15 cellular contexts compared by ENCODE assay signal in genomic region chr1:30008372-30008997, GRCh38.
A peak's percentile ranks its signal among the peaks of the same experiment; 100 is the strongest.
DNase-seq lines count a peak whose midpoint lies in the region; ATAC-seq and TF ChIP-seq lines count a peak whose summit lies in the region.
"Had no signal": no experiment of that assay in that cellular context is flagged by ENCODE, and none has a peak within 500 bp of the region (broad histone marks: within the 10 kb centered on the region; RNA-seq: fewer than 3 reads in every experiment).

No MANE protein-coding gene starts in this region.

- H4K20me1 ChIP-seq in H9 (ENCODE audit: control insufficient read depth, insufficient read depth, insufficient read length), result no peaks in the 10 kb centered on the region

- H3K36me3 ChIP-seq in endodermal cell (ENCODE audit: control insufficient read depth, insufficient read depth, low read length) (no peaks in the 10 kb centered on the region), neuronal stem cell (replicated peaks in 1 of 2; ENCODE audit: control insufficient read depth in 2 of 2, insufficient read depth in 2 of 2, low read length in 2 of 2) (no peaks in the 10 kb centered on the region)

- H3K27me3 ChIP-seq in H9 (ENCODE audit: insufficient read depth, low read length) (no peaks in the 10 kb centered on the region), endodermal cell (ENCODE audit: control insufficient read depth, insufficient read depth, low read length, poor library complexity, severe bottlenecking) (no peaks in the 10 kb centered on the region), neuronal stem cell (ENCODE audit: control insufficient read depth in 3 of 3, insufficient read depth in 3 of 3, low read depth in 1 of 3, low read length in 3 of 3) (no peaks in the 10 kb centered on the region)

- H3K4me1 Mint-ChIP-seq in H9 (peaks cover 22 to 25% of the 10 kb centered on the region in 2 experiments), endodermal cell (peaks cover 21% of the 10 kb centered on the region)

- no peak for ATAC-seq in HG02870 (IDR thresholded peaks at IDR 0.05; ENCODE audit: unreplicated experiment)

- H4K5ac ChIP-seq in H9 (ENCODE audit: insufficient read length, low read depth, low read length), result no peak overlapping the region

- no peaks in the 10 kb centered on the region for H3K79me1 ChIP-seq in H9 (ENCODE audit: insufficient read depth, low read depth, low read length, poor library complexity, severe bottlenecking)
- no peaks in the 10 kb centered on the region for H3K79me1 ChIP-seq in neuronal stem cell (ENCODE audit: low read depth, low read length)

- H2BK12ac ChIP-seq in H9 (ENCODE audit: insufficient read length, low read depth, low read length) (no peak overlapping the region), neuronal stem cell (ENCODE audit: low read length) (peak overlapping the region; percentile 60)

- H3K4me3 Mint-ChIP-seq in H9, result no peak overlapping the region; a peak in 1 of 5 replicates
- no peak overlapping the region for H3K4me3 Mint-ChIP-seq in endodermal cell
- H3K4me3 Mint-ChIP-seq: CD8-positive, alpha-beta memory T cell had no signal

- H3K36me3 Mint-ChIP-seq in H9 (ENCODE audit: insufficient read depth in 1 of 3, low read depth in 3 of 3) (peaks cover 0 to 10% (median 0%) of the 10 kb centered on the region in 3 experiments; a peak in 4 of 7 replicates), endodermal cell (ENCODE audit: low read depth) (no peaks in the 10 kb centered on the region)
- H3K36me3 Mint-ChIP-seq: CD8-positive, alpha-beta memory T cell had no signal

- H2AK5ac ChIP-seq in H9 (ENCODE audit: insufficient read length, low read length), result no peak overlapping the region
- no peak overlapping the region for H2AK5ac ChIP-seq in neuronal stem cell (ENCODE audit: low read depth, low read length)

- H3K23me2 ChIP-seq in H9 (ENCODE audit: insufficient read length, low read depth, low read length, poor library complexity, severe bottlenecking), result no peaks in the 10 kb centered on the region

- no peak overlapping the region for H3K4me2 ChIP-seq in H9 (ENCODE audit: insufficient read depth, insufficient read length, low read length)
- no peak overlapping the region for H3K4me2 ChIP-seq in neuronal stem cell (ENCODE audit: insufficient read depth, low read length, poor library complexity, severe bottlenecking)
- H3K4me2 ChIP-seq: KMS-11 had no signal

- H3K9me3 ChIP-seq in H9 (ENCODE audit: control insufficient read depth, low read depth, low read length) (no peaks in the 10 kb centered on the region), endodermal cell (ENCODE audit: control insufficient read depth, low read length) (no peaks in the 10 kb centered on the region), neuronal stem cell (replicated peaks in 1 of 2; ENCODE audit: control insufficient read depth in 2 of 2, insufficient read depth in 1 of 2, low read depth in 1 of 2, low read length in 2 of 2) (peaks cover 0 to 2% of the 10 kb centered on the region in 2 donors)

- no CpG with 5 or more reads among the region's 6 CpGs for WGBS in H9 (ENCODE audit: extremely low coverage, insufficient read length, low lambda C conversion rate)
- 80 to 90% methylated on average over 3 to 6 of the region's 6 CpGs for WGBS in endodermal cell (ENCODE audit: insufficient coverage in 1 of 2, insufficient read length in 1 of 2), 2 experiments
- WGBS in neuronal stem cell (ENCODE audit: extremely low coverage in 2 of 2, insufficient read length in 2 of 2, insufficient replicate concordance in 1 of 2), 2 donors, result no CpG with 5 or more reads among the region's 6 CpGs

- DNase-seq in H9 (no peak), NCI-H2196 (lab: John Stamatoyannopoulos, UW; ENCODE audit: unreplicated experiment) (peak; percentile 32), endodermal cell (no peak), neuronal stem cell (ENCODE audit: low spot score) (no peak), NCI-H2227 treated with DMSO at 0.1 percent for 48 hours (lab: John Stamatoyannopoulos, UW) (no peak), glomerular visceral epithelial cell (ENCODE audit: extremely low spot score) (no peak)
- DNase-seq: C1 segment of cervical spinal cord; CD8-positive, alpha-beta memory T cell; DMS53; GOT3; MV-4-11; NCI-H510A treated with DMSO at 0.1 percent for 48 hours; NCI-H774 had no signal

- H3K9me3 Mint-ChIP-seq in H9 (peaks cover 10 to 11% of the 10 kb centered on the region in 2 experiments), endodermal cell (peaks cover 12% of the 10 kb centered on the region)
- H3K9me3 Mint-ChIP-seq: CD8-positive, alpha-beta memory T cell had no signal

- no peak overlapping the region; the same call in 1 of the 2 replicates for H3K14ac ChIP-seq in H9 (ENCODE audit: insufficient read depth, low read length)
- H3K14ac ChIP-seq in neuronal stem cell (ENCODE audit: low read length), result no peak overlapping the region

- H2AFZ ChIP-seq in H9 (ENCODE audit: low read length), result no peak overlapping the region
- no peak overlapping the region for H2AFZ ChIP-seq in neuronal stem cell (ENCODE audit: low read length)

- H2BK15ac ChIP-seq in H9 (ENCODE audit: low read depth, low read length), result no peak overlapping the region
- H2BK15ac ChIP-seq in neuronal stem cell (ENCODE audit: low read length), result no peak overlapping the region

- H3K4me1 ChIP-seq in H9 (ENCODE audit: insufficient read depth, low read length) (no peaks in the 10 kb centered on the region; the same call in 1 of the 2 replicates), endodermal cell (ENCODE audit: control insufficient read depth, insufficient read depth, low read length) (no peaks in the 10 kb centered on the region), neuronal stem cell (ENCODE audit: control insufficient read depth in 2 of 2, insufficient read depth in 1 of 2, low read depth in 1 of 2, low read length in 2 of 2) (no peaks in the 10 kb centered on the region)

- H3K27me3 Mint-ChIP-seq in H9 (ENCODE audit: low read depth) (peaks cover 2% of the 10 kb centered on the region), endodermal cell (ENCODE audit: insufficient read depth) (no peaks in the 10 kb centered on the region)

- no peak overlapping the region for H3T11ph ChIP-seq in H9 (ENCODE audit: low read length)

- no peaks in the 10 kb centered on the region for H3K79me2 ChIP-seq in H9 (ENCODE audit: insufficient read depth, low read length)

- H3K9ac ChIP-seq in H9 (ENCODE audit: extremely low read depth, insufficient read length, low read length) (no peak overlapping the region), endodermal cell (ENCODE audit: extremely low read depth, low read length, poor library complexity, severe bottlenecking) (no peak overlapping the region), neuronal stem cell (ENCODE audit: low read depth, low read length, poor library complexity) (no peak overlapping the region)
- H3K9ac ChIP-seq: KMS-11 had no signal

- H3K4ac ChIP-seq in H9 (ENCODE audit: low read depth, low read length) (no peak overlapping the region), neuronal stem cell (ENCODE audit: low read length) (no peak overlapping the region)

- no peak overlapping the region for H3K4me3 ChIP-seq in endodermal cell (ENCODE audit: low read length)
- H3K4me3 ChIP-seq in neuronal stem cell (ENCODE audit: low read length in 2 of 2), result no peak overlapping the region

- no peak overlapping the region for H3K56ac ChIP-seq in H9 (ENCODE audit: insufficient read length, low read depth, low read length)

- H2BK20ac ChIP-seq in H9 (ENCODE audit: low read depth, low read length, poor library complexity, severe bottlenecking), result no peak overlapping the region

- H3K27ac ChIP-seq in H9 (ENCODE audit: insufficient read length, low read depth, low read length) (no peak overlapping the region), endodermal cell (ENCODE audit: low read depth, low read length) (no peak overlapping the region), neuronal stem cell (replicated peaks; ENCODE audit: low read length) (no peak overlapping the region)
- H3K27ac ChIP-seq: KMS-11 had no signal

- H2BK5ac ChIP-seq in H9 (ENCODE audit: insufficient read length, low read length), result no peak overlapping the region
- no peak overlapping the region for H2BK5ac ChIP-seq in neuronal stem cell (ENCODE audit: low read length)

- H4K91ac ChIP-seq in H9 (ENCODE audit: insufficient read length, low read depth, low read length), result no peak overlapping the region
- H4K91ac ChIP-seq in neuronal stem cell (ENCODE audit: low read depth, low read length, poor library complexity), result peak overlapping the region; percentile 75

- H2BK120ac ChIP-seq in H9 (ENCODE audit: low read depth, low read length, poor library complexity, severe bottlenecking) (no peak overlapping the region), neuronal stem cell (ENCODE audit: low read depth, low read length) (no peak overlapping the region)

- no peak overlapping the region for H3K23ac ChIP-seq in H9 (ENCODE audit: insufficient read length, low read depth, low read length)
- H3K23ac ChIP-seq in neuronal stem cell (ENCODE audit: low read depth, low read length, poor library complexity), result no peak overlapping the region

- no peak overlapping the region for H4K8ac ChIP-seq in H9 (replicated peaks; ENCODE audit: insufficient read length, low read depth, low read length)
- H4K8ac ChIP-seq in neuronal stem cell (ENCODE audit: low read depth, low read length), result no peak overlapping the region

- peak overlapping the region; percentile 23 to 84 (median 60); a peak in 3 of 7 replicates for H3K27ac Mint-ChIP-seq in H9
- peak overlapping the region; percentile 42 for H3K27ac Mint-ChIP-seq in endodermal cell
- H3K27ac Mint-ChIP-seq: CD8-positive, alpha-beta memory T cell had no signal

- H3K18ac ChIP-seq in H9 (ENCODE audit: insufficient read length, low read depth, low read length) (no peak overlapping the region), neuronal stem cell (ENCODE audit: low read length) (peak overlapping the region; percentile 36)

- TF ChIP-seq CTCF in H9 (conservative IDR thresholded peaks at IDR 0.05) (no peak), endodermal cell (conservative IDR thresholded peaks at IDR 0.05) (no peak)
